ENCODE assay signal across 8 cellular contexts in genomic region chr19:45450042-45450380, GRCh38. TPM values are rescaled to one million over a fixed set of nuclear protein-coding genes. Genes with fewer than 3 reads are reported as not detected.
DNase-seq lines count a peak whose midpoint lies in the region; ATAC-seq, FAIRE-seq and TF ChIP-seq lines count a peak whose summit lies in the region.

No MANE protein-coding gene starts in this region.

- 34% methylated on average over 4 of the region's 4 CpGs for WGBS in HepG2 (ENCODE audit: low lambda C conversion rate)
- 36 to 39% methylated on average over 4 of the region's 4 CpGs for WGBS in tibial nerve, 2 donors

- H3K27me3 ChIP-seq in adipocyte (replicated peaks; ENCODE audit: control insufficient read depth, insufficient read depth, low read length) (no peaks in the 10 kb centered on the region), HepG2 (ENCODE audit: control insufficient read depth in 1 of 2, insufficient read depth in 2 of 2, low read length in 2 of 2) (peaks cover 0 to 8% of the 10 kb centered on the region in 2 experiments; a peak in 4 of 5 replicates), tibial nerve (no peaks in the 10 kb centered on the region)

- TF ChIP-seq CTCF in HepG2 (CRISPR knock-in tag; IDR thresholded peaks at IDR 0.05) (no peak), tibial nerve (IDR thresholded peaks at IDR 0.05) (no peak)

- TSS peak; percentile 79 for BruUV-seq in HepG2 (replicated peaks; lab: Mats Ljungman, UMichigan)

- H3K4me1 ChIP-seq in adipocyte (ENCODE audit: control insufficient read depth, insufficient read depth, low read length) = peaks cover 13% of the 10 kb centered on the region
- peaks cover 96% of the 10 kb centered on the region for H3K4me1 ChIP-seq in HepG2 (ENCODE audit: insufficient read depth, low read length)
- H3K4me1 ChIP-seq in tibial nerve = peaks cover 0 to 43% (median 17%) of the 10 kb centered on the region in 4 donors

- ATAC-seq in HG02938 (IDR thresholded peaks at IDR 0.05; ENCODE audit: unreplicated experiment) (peak; percentile 5), HepG2 (no peak), GM19455 (IDR thresholded peaks at IDR 0.05; ENCODE audit: unreplicated experiment) (no peak)

- no peaks in the 10 kb centered on the region for H3K79me2 ChIP-seq in HepG2 (ENCODE audit: insufficient read depth, low read length)

- TF ChIP-seq EP300 in HepG2 (IDR thresholded peaks at IDR 0.05; ENCODE audit: low read depth in 2 of 2, low read length in 2 of 2) (no peak), HepG2 (CRISPR knock-in tag; IDR thresholded peaks at IDR 0.05; ENCODE audit: borderline replicate concordance) (no peak), tibial nerve (IDR thresholded peaks at IDR 0.05) (no peak)

- DNase-seq in AML-193 (lab: John Stamatoyannopoulos, UW) (peak; percentile 53 to 74), adipocyte (ENCODE audit: low read depth) (no peak), HepG2 (ENCODE audit: low spot score) (no peak), tibial nerve (ENCODE audit: low spot score in 2 of 2) (no peak), DMS153 treated with DMSO at 0.1 percent for 48 hours (lab: John Stamatoyannopoulos, UW; ENCODE audit: unreplicated experiment) (no peak), SIG-M5 (lab: John Stamatoyannopoulos, UW) (no peak)

- no peak overlapping the region for H2AFZ ChIP-seq in HepG2 (ENCODE audit: low read length)

- H3K27ac ChIP-seq in HepG2 (ENCODE audit: extremely low read length, insufficient read depth, low read length) (peak overlapping the region; percentile 65), tibial nerve (peak overlapping the region in 3 of 4 donors; percentile 72 to 96 (median 76))

- TF ChIP-seq POLR2A in HepG2 (IDR thresholded peaks at IDR 0.05; ENCODE audit: insufficient read depth in 1 of 2, low read depth in 2 of 2, low read length in 2 of 2) (no peak), tibial nerve (IDR thresholded peaks at IDR 0.05) (no peak)

- H3K4me2 ChIP-seq in HepG2 (ENCODE audit: low read depth, low read length) = peak overlapping the region; percentile 86

- CTCF ChIA-PET in HepG2 (lab: Yijun Ruan, JAX; ENCODE audit: low intra/inter-chr PET ratio, low total read pairs) = no interaction called here

- no peak for FAIRE-seq in HepG2 (lab: Jason Lieb, UNC)

- peak overlapping the region; percentile 70 for H3K9ac ChIP-seq in adipocyte (ENCODE audit: low read length)
- H3K9ac ChIP-seq in HepG2 (ENCODE audit: insufficient read depth, low read depth, low read length) = peak overlapping the region; percentile 88

- H3K9me3 ChIP-seq in adipocyte (ENCODE audit: control insufficient read depth, low read length) (no peaks in the 10 kb centered on the region), HepG2 (ENCODE audit: low read length) (no peaks in the 10 kb centered on the region), tibial nerve (no peaks in the 10 kb centered on the region)

- H3K4me3 ChIP-seq in adipocyte (ENCODE audit: low read length) (peak overlapping the region; percentile 88), HepG2 (replicated peaks in 1 of 3; ENCODE audit: insufficient read depth in 1 of 3, low read depth in 2 of 3, low read length in 3 of 3) (peak overlapping the region; percentile 56 to 68 (median 57); a peak in 5 of 6 replicates), tibial nerve (peak overlapping the region; percentile 36 to 84 (median 49))

- no peaks in the 10 kb centered on the region for H4K20me1 ChIP-seq in HepG2 (ENCODE audit: insufficient read depth, low read length)

- POLR2A ChIA-PET in HepG2 (lab: Yijun Ruan, JAX) = interaction anchor here (2.1 kb wide), 1 partner anchor 10 kb away, joined by 7 read pairs; no protein-coding TSS in a partner anchor

- in situ Hi-C loops in HepG2 (cut with HindIII; ENCODE audit: extremely low pct_ligation_motif_present, low pct_unique_long_range_greater_than_20kb) = no loop called here

- H3K36me3 ChIP-seq in adipocyte (ENCODE audit: control insufficient read depth, insufficient read depth, low read length, severe bottlenecking) = no peaks in the 10 kb centered on the region
- no peaks in the 10 kb centered on the region for H3K36me3 ChIP-seq in HepG2 (replicated peaks in 1 of 2; ENCODE audit: control insufficient read depth in 1 of 2, insufficient read depth in 2 of 2, low read length in 2 of 2)
- H3K36me3 ChIP-seq in tibial nerve = no peaks in the 10 kb centered on the region

- intact Hi-C loops in HepG2 (cut with micrococcal nuclease; ENCODE audit: unreplicated experiment) = no loop called here

- no peak for TF ChIP-seq RAD21 in HepG2 (CRISPR knock-in tag; IDR thresholded peaks at IDR 0.05)

RNA-seq across cellular contexts. Expression of gene FOSB, which starts 17.8 kb away (rescaled TPM):
- 0.21 and 6.0 TPM in 2 replicates for total RNA-seq in HepG2 (2016; rRNA removed; fragmentation: Illumina TruSeq; extraction: Trizol)
- total RNA-seq in HepG2 (2016; cell fraction: cytosol; rRNA removed; fragmentation: Illumina TruSeq; extraction: Trizol; ENCODE audit: low read depth) = 0.79 and 0.91 TPM in 2 replicates
- 0.37 and 5.7 TPM in 2 replicates for total RNA-seq in HepG2 (2016; cell fraction: insoluble cytoplasmic fraction; rRNA removed; fragmentation: Illumina TruSeq; extraction: Trizol)
- 0.93 and 1.2 TPM in 2 replicates for total RNA-seq in HepG2 (2016; cell fraction: membrane; rRNA removed; fragmentation: Illumina TruSeq; extraction: Trizol)
- 17.8 and 18.2 TPM in 2 replicates for total RNA-seq in HepG2 (2016; cell fraction: nucleus; rRNA removed; fragmentation: Illumina TruSeq; extraction: Trizol)
- polyA plus RNA-seq in HepG2 (2011; rRNA removed) = 2.8 TPM in 2 replicates
- 0.67 and 0.69 TPM in 2 replicates for polyA plus RNA-seq in HepG2 (2011; cell fraction: cytosol; rRNA removed)
- polyA plus RNA-seq in HepG2 (2011; cell fraction: nucleus; rRNA removed) = 23.1 and 35.9 TPM in 2 replicates
- 0.51 and 1.1 TPM in 2 replicates for polyA plus RNA-seq in HepG2 (2012)
- polyA plus RNA-seq in HepG2 (2016; cell fraction: cytosol; fragmentation: Illumina TruSeq; extraction: Trizol; ENCODE audit: low read depth) = not detected in 2 replicates
- 0.35 and 0.74 TPM in 2 replicates for polyA plus RNA-seq in HepG2 (2016; cell fraction: insoluble cytoplasmic fraction; fragmentation: Illumina TruSeq; extraction: Trizol; ENCODE audit: low read depth)
- 0.17 and 0.41 TPM in 2 replicates for polyA plus RNA-seq in HepG2 (2016; cell fraction: membrane; fragmentation: Illumina TruSeq; extraction: Trizol; ENCODE audit: low read depth)
- 17.9 and 36.0 TPM in 2 replicates for polyA plus RNA-seq in HepG2 (2016; cell fraction: nucleus; fragmentation: Illumina TruSeq; extraction: Trizol; ENCODE audit: insufficient read depth, low read depth)
- polyA minus RNA-seq in HepG2 (2011; rRNA and poly(A)+ RNA removed; ENCODE audit: low replicate concordance) = 16.2 and 24.3 TPM in 2 replicates
- 1.5 and 2.2 TPM in 2 replicates for polyA minus RNA-seq in HepG2 (2011; cell fraction: cytosol; rRNA and poly(A)+ RNA removed)
- polyA minus RNA-seq in HepG2 (2011; cell fraction: nucleus; rRNA and poly(A)+ RNA removed) = 32.3 and 48.2 TPM in 2 replicates
- total RNA-seq in tibial nerve = 1 to 10 TPM in 2 of 4 donors, under 1 TPM in 2; 0.60 to 4.9 (median 1.8) TPM

RNA-seq across cellular contexts. Expression of gene ERCC1, which starts 26.3 kb away (rescaled TPM):
- total RNA-seq in HepG2 (2016; rRNA removed; fragmentation: Illumina TruSeq; extraction: Trizol) = 39.3 and 40.0 TPM in 2 replicates
- 45.6 and 63.1 TPM in 2 replicates for total RNA-seq in HepG2 (2016; cell fraction: cytosol; rRNA removed; fragmentation: Illumina TruSeq; extraction: Trizol; ENCODE audit: low read depth)
- 33.8 and 46.8 TPM in 2 replicates for total RNA-seq in HepG2 (2016; cell fraction: insoluble cytoplasmic fraction; rRNA removed; fragmentation: Illumina TruSeq; extraction: Trizol)
- total RNA-seq in HepG2 (2016; cell fraction: membrane; rRNA removed; fragmentation: Illumina TruSeq; extraction: Trizol) = 47.2 and 50.6 TPM in 2 replicates
- total RNA-seq in HepG2 (2016; cell fraction: nucleus; rRNA removed; fragmentation: Illumina TruSeq; extraction: Trizol) = 15.5 and 16.4 TPM in 2 replicates
- polyA plus RNA-seq in HepG2 (2011; rRNA removed) = 66.4 and 76.6 TPM in 2 replicates
- 48.2 and 78.5 TPM in 2 replicates for polyA plus RNA-seq in HepG2 (2011; cell fraction: cytosol; rRNA removed)
- polyA plus RNA-seq in HepG2 (2011; cell fraction: nucleus; rRNA removed) = 84.4 and 86.6 TPM in 2 replicates
- polyA plus RNA-seq in HepG2 (2012) = 38.8 and 40.5 TPM in 2 replicates
- 57.8 and 73.2 TPM in 2 replicates for polyA plus RNA-seq in HepG2 (2016; cell fraction: cytosol; fragmentation: Illumina TruSeq; extraction: Trizol; ENCODE audit: low read depth)
- polyA plus RNA-seq in HepG2 (2016; cell fraction: insoluble cytoplasmic fraction; fragmentation: Illumina TruSeq; extraction: Trizol; ENCODE audit: low read depth) = 53.9 and 54.0 TPM in 2 replicates
- 53.9 and 61.0 TPM in 2 replicates for polyA plus RNA-seq in HepG2 (2016; cell fraction: membrane; fragmentation: Illumina TruSeq; extraction: Trizol; ENCODE audit: low read depth)
- 40.4 and 44.1 TPM in 2 replicates for polyA plus RNA-seq in HepG2 (2016; cell fraction: nucleus; fragmentation: Illumina TruSeq; extraction: Trizol; ENCODE audit: insufficient read depth, low read depth)
- polyA minus RNA-seq in HepG2 (2011; rRNA and poly(A)+ RNA removed; ENCODE audit: low replicate concordance) = 68.2 and 77.1 TPM in 2 replicates
- 28.0 and 42.8 TPM in 2 replicates for polyA minus RNA-seq in HepG2 (2011; cell fraction: cytosol; rRNA and poly(A)+ RNA removed)
- 23.7 and 24.2 TPM in 2 replicates for polyA minus RNA-seq in HepG2 (2011; cell fraction: nucleus; rRNA and poly(A)+ RNA removed)
- 100 to 1,000 TPM in 2 of 4 donors, 10 to 100 TPM in 2; 95.5 to 161 (median 99.2) TPM for total RNA-seq in tibial nerve

RNA-seq across cellular contexts. Expression of gene POLR1G, which starts 43.6 kb away (rescaled TPM):
- total RNA-seq in HepG2 (2016; rRNA removed; fragmentation: Illumina TruSeq; extraction: Trizol) = 20.8 and 23.3 TPM in 2 replicates
- total RNA-seq in HepG2 (2016; cell fraction: cytosol; rRNA removed; fragmentation: Illumina TruSeq; extraction: Trizol; ENCODE audit: low read depth) = 2.6 TPM in 2 replicates
- total RNA-seq in HepG2 (2016; cell fraction: insoluble cytoplasmic fraction; rRNA removed; fragmentation: Illumina TruSeq; extraction: Trizol) = 19.8 and 20.1 TPM in 2 replicates
- 7.7 and 8.2 TPM in 2 replicates for total RNA-seq in HepG2 (2016; cell fraction: membrane; rRNA removed; fragmentation: Illumina TruSeq; extraction: Trizol)
- total RNA-seq in HepG2 (2016; cell fraction: nucleus; rRNA removed; fragmentation: Illumina TruSeq; extraction: Trizol) = 9.2 and 11.6 TPM in 2 replicates
- 3.5 and 4.3 TPM in 2 replicates for polyA plus RNA-seq in HepG2 (2011; rRNA removed)
- polyA plus RNA-seq in HepG2 (2011; cell fraction: cytosol; rRNA removed) = 2.5 and 3.4 TPM in 2 replicates
- 2.3 and 2.6 TPM in 2 replicates for polyA plus RNA-seq in HepG2 (2011; cell fraction: nucleus; rRNA removed)
- 3.3 and 3.7 TPM in 2 replicates for polyA plus RNA-seq in HepG2 (2012)
- polyA plus RNA-seq in HepG2 (2016; cell fraction: cytosol; fragmentation: Illumina TruSeq; extraction: Trizol; ENCODE audit: low read depth) = 1.6 and 1.7 TPM in 2 replicates
- polyA plus RNA-seq in HepG2 (2016; cell fraction: insoluble cytoplasmic fraction; fragmentation: Illumina TruSeq; extraction: Trizol; ENCODE audit: low read depth) = 21.9 and 22.7 TPM in 2 replicates
- 5.1 and 5.5 TPM in 2 replicates for polyA plus RNA-seq in HepG2 (2016; cell fraction: membrane; fragmentation: Illumina TruSeq; extraction: Trizol; ENCODE audit: low read depth)
- polyA plus RNA-seq in HepG2 (2016; cell fraction: nucleus; fragmentation: Illumina TruSeq; extraction: Trizol; ENCODE audit: insufficient read depth, low read depth) = 16.0 and 16.6 TPM in 2 replicates
- polyA minus RNA-seq in HepG2 (2011; rRNA and poly(A)+ RNA removed; ENCODE audit: low replicate concordance) = 4.8 and 9.0 TPM in 2 replicates
- 4.7 and 6.7 TPM in 2 replicates for polyA minus RNA-seq in HepG2 (2011; cell fraction: cytosol; rRNA and poly(A)+ RNA removed)
- polyA minus RNA-seq in HepG2 (2011; cell fraction: nucleus; rRNA and poly(A)+ RNA removed) = 1.7 and 1.9 TPM in 2 replicates
- 10 to 100 TPM in 1 of 4 donors, 1 to 10 TPM in 3; 2.2 to 10.8 (median 6.2) TPM for total RNA-seq in tibial nerve

RNA-seq across cellular contexts. Expression of gene PPP1R13L, which starts 45.1 kb away (rescaled TPM):
- 1.3 and 1.6 TPM in 2 replicates for total RNA-seq in HepG2 (2016; rRNA removed; fragmentation: Illumina TruSeq; extraction: Trizol)
- 1.1 TPM in 2 replicates for total RNA-seq in HepG2 (2016; cell fraction: cytosol; rRNA removed; fragmentation: Illumina TruSeq; extraction: Trizol; ENCODE audit: low read depth)
- total RNA-seq in HepG2 (2016; cell fraction: insoluble cytoplasmic fraction; rRNA removed; fragmentation: Illumina TruSeq; extraction: Trizol) = 1.5 and 1.9 TPM in 2 replicates
- 2.2 and 2.4 TPM in 2 replicates for total RNA-seq in HepG2 (2016; cell fraction: membrane; rRNA removed; fragmentation: Illumina TruSeq; extraction: Trizol)
- 3.1 and 3.3 TPM in 2 replicates for total RNA-seq in HepG2 (2016; cell fraction: nucleus; rRNA removed; fragmentation: Illumina TruSeq; extraction: Trizol)
- polyA plus RNA-seq in HepG2 (2011; rRNA removed) = 6.6 and 8.8 TPM in 2 replicates
- polyA plus RNA-seq in HepG2 (2011; cell fraction: cytosol; rRNA removed) = 3.8 and 5.5 TPM in 2 replicates
- polyA plus RNA-seq in HepG2 (2011; cell fraction: nucleus; rRNA removed) = 38.9 and 47.2 TPM in 2 replicates
- polyA plus RNA-seq in HepG2 (2012) = 18.0 and 19.6 TPM in 2 replicates
- polyA plus RNA-seq in HepG2 (2016; cell fraction: cytosol; fragmentation: Illumina TruSeq; extraction: Trizol; ENCODE audit: low read depth) = 0.78 and 1.1 TPM in 2 replicates
- 3.8 and 3.9 TPM in 2 replicates for polyA plus RNA-seq in HepG2 (2016; cell fraction: insoluble cytoplasmic fraction; fragmentation: Illumina TruSeq; extraction: Trizol; ENCODE audit: low read depth)
- polyA plus RNA-seq in HepG2 (2016; cell fraction: membrane; fragmentation: Illumina TruSeq; extraction: Trizol; ENCODE audit: low read depth) = 1.6 and 1.9 TPM in 2 replicates
- polyA plus RNA-seq in HepG2 (2016; cell fraction: nucleus; fragmentation: Illumina TruSeq; extraction: Trizol; ENCODE audit: insufficient read depth, low read depth) = 8.3 and 10.5 TPM in 2 replicates
- 6.9 and 17.3 TPM in 2 replicates for polyA minus RNA-seq in HepG2 (2011; rRNA and poly(A)+ RNA removed; ENCODE audit: low replicate concordance)
- 13.4 and 14.9 TPM in 2 replicates for polyA minus RNA-seq in HepG2 (2011; cell fraction: cytosol; rRNA and poly(A)+ RNA removed)
- polyA minus RNA-seq in HepG2 (2011; cell fraction: nucleus; rRNA and poly(A)+ RNA removed) = 8.0 and 9.2 TPM in 2 replicates
- total RNA-seq in tibial nerve = 10 to 100 TPM; 10.0 to 27.9 (median 17.1) TPM

RNA-seq across cellular contexts. Expression of gene RTN2, which starts 46.8 kb away (rescaled TPM):
- total RNA-seq in HepG2 (2016; rRNA removed; fragmentation: Illumina TruSeq; extraction: Trizol) (2.1 and 2.9 TPM in 2 replicates), tibial nerve (1 to 10 TPM; 1.5 to 5.9 (median 3.5) TPM)
- total RNA-seq in HepG2 (2016; cell fraction: cytosol; rRNA removed; fragmentation: Illumina TruSeq; extraction: Trizol; ENCODE audit: low read depth) = 5.1 and 6.2 TPM in 2 replicates
- 2.0 and 3.5 TPM in 2 replicates for total RNA-seq in HepG2 (2016; cell fraction: insoluble cytoplasmic fraction; rRNA removed; fragmentation: Illumina TruSeq; extraction: Trizol)
- 6.2 and 8.3 TPM in 2 replicates for total RNA-seq in HepG2 (2016; cell fraction: membrane; rRNA removed; fragmentation: Illumina TruSeq; extraction: Trizol)
- 2.3 and 2.8 TPM in 2 replicates for total RNA-seq in HepG2 (2016; cell fraction: nucleus; rRNA removed; fragmentation: Illumina TruSeq; extraction: Trizol)
- 17.1 and 18.0 TPM in 2 replicates for polyA plus RNA-seq in HepG2 (2011; rRNA removed)
- polyA plus RNA-seq in HepG2 (2011; cell fraction: cytosol; rRNA removed) = 13.2 and 17.0 TPM in 2 replicates
- 12.6 and 14.7 TPM in 2 replicates for polyA plus RNA-seq in HepG2 (2011; cell fraction: nucleus; rRNA removed)
- 11.2 and 15.2 TPM in 2 replicates for polyA plus RNA-seq in HepG2 (2012)
- 8.6 and 9.5 TPM in 2 replicates for polyA plus RNA-seq in HepG2 (2016; cell fraction: cytosol; fragmentation: Illumina TruSeq; extraction: Trizol; ENCODE audit: low read depth)
- polyA plus RNA-seq in HepG2 (2016; cell fraction: insoluble cytoplasmic fraction; fragmentation: Illumina TruSeq; extraction: Trizol; ENCODE audit: low read depth) = 3.9 and 4.7 TPM in 2 replicates
- polyA plus RNA-seq in HepG2 (2016; cell fraction: membrane; fragmentation: Illumina TruSeq; extraction: Trizol; ENCODE audit: low read depth) = 9.5 and 9.7 TPM in 2 replicates
- polyA plus RNA-seq in HepG2 (2016; cell fraction: nucleus; fragmentation: Illumina TruSeq; extraction: Trizol; ENCODE audit: insufficient read depth, low read depth) = 11.0 and 11.5 TPM in 2 replicates
- polyA minus RNA-seq in HepG2 (2011; rRNA and poly(A)+ RNA removed; ENCODE audit: low replicate concordance) = 6.0 and 30.0 TPM in 2 replicates
- 7.6 and 8.3 TPM in 2 replicates for polyA minus RNA-seq in HepG2 (2011; cell fraction: cytosol; rRNA and poly(A)+ RNA removed)
- 7.1 and 7.6 TPM in 2 replicates for polyA minus RNA-seq in HepG2 (2011; cell fraction: nucleus; rRNA and poly(A)+ RNA removed)

Comparison
In these comparisons a context has a peak if more than half of its experiments do, and no peak if none do; other contexts are left out.
1. DNase-seq: peak in AML-193 (2 of 2); none in adipocyte (single experiment), HepG2 (single experiment), tibial nerve (0 of 2), DMS153 treated with DMSO at 0.1 percent for 48 hours (single experiment) and SIG-M5 (single experiment).
2. Peak in every context shown above with its lines, with median percentiles within 50 percentile points of each other: H3K4me3 ChIP-seq.